9 cellular contexts compared by ENCODE assay signal in the genomic region with DNA sequence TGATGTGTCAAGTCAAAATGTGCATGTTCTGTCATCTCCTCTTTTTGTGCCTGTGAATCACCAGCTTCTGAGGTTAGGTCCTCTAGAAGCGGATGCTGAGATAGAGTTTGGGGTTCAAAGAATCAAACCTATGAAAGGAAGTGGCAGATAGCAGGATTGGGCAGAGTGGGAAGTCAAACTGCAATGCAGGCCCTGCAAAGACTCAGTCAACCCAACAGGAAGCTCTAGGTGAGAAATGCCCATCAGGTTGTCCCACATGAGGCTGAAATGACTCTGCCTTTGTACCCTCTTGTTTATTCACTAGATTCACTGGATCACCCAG. TPM values are rescaled to one million over a fixed set of nuclear protein-coding genes. Genes with fewer than 3 reads are reported as not detected.
DNase-seq lines count a peak whose midpoint lies in the region; ATAC-seq lines count a peak whose summit lies in the region.
"Had no signal": no experiment of that assay in that cellular context is flagged by ENCODE, and none has a peak within 500 bp of the region (broad histone marks: within the 10 kb centered on the region; RNA-seq: fewer than 3 reads in every experiment).

No MANE protein-coding gene starts in this region.

- H3K4me3 ChIP-seq in CD4-positive, alpha-beta memory T cell (ENCODE audit: low read length in 2 of 2): no peak overlapping the region

- H3K27ac Mint-ChIP-seq in CD4-positive, alpha-beta memory T cell: peak overlapping the region; percentile 81 to 94 (median 91)

- H3K4me1 Mint-ChIP-seq in CD4-positive, alpha-beta memory T cell: peaks cover 21 to 37% (median 31%) of the 10 kb centered on the region in 4 donors

- H3K9me3 ChIP-seq in CD4-positive, alpha-beta memory T cell (ENCODE audit: control insufficient read depth in 1 of 2, low read length in 2 of 2): no peaks in the 10 kb centered on the region

- no peaks in the 10 kb centered on the region for H3K9me3 Mint-ChIP-seq in CD4-positive, alpha-beta memory T cell

- POLR2A ChIA-PET in CD4-positive, alpha-beta memory T cell (lab: Charles Lee; ENCODE audit: partially characterized antibody): interaction anchor here (0.5 to 2.6 kb wide), 11 partner anchors 10 to 203 kb away, joined by 3 to 35 read pairs (median 4); a partner anchor contains a TSS

- H3K36me3 Mint-ChIP-seq in CD4-positive, alpha-beta memory T cell: no peaks in the 10 kb centered on the region

- no peaks in the 10 kb centered on the region for H3K27me3 ChIP-seq in CD4-positive, alpha-beta memory T cell (ENCODE audit: insufficient read depth, low read length)

- no peaks in the 10 kb centered on the region for H3K27me3 Mint-ChIP-seq in CD4-positive, alpha-beta memory T cell

- peak overlapping the region; percentile 42 for H3K27ac ChIP-seq in CD4-positive, alpha-beta memory T cell (ENCODE audit: low read depth, low read length)

- H3K4me3 Mint-ChIP-seq in CD4-positive, alpha-beta memory T cell: peak overlapping the region in 7 of 8 donors; percentile 0 to 65 (median 44)

- CTCF ChIA-PET in CD4-positive, alpha-beta memory T cell (lab: Charles Lee; ENCODE audit: partially characterized antibody): interaction anchor here (0.7 to 2.0 kb wide), 5 partner anchors 9 to 195 kb away, joined by 3 to 7 read pairs (median 4); no protein-coding TSS in a partner anchor

- ATAC-seq in HG03139 (IDR thresholded peaks at IDR 0.05; ENCODE audit: unreplicated experiment) (peak; percentile 57), left colon (peak; percentile 21), HG02759 (IDR thresholded peaks at IDR 0.05; ENCODE audit: unreplicated experiment) (no peak)

- DNase-seq in CD4-positive, alpha-beta memory T cell: peak; percentile 56 to 80 (median 64)
- peak; percentile 1 to 6 for DNase-seq in activated CD8-positive, alpha-beta memory T cell treated with anti-CD3 and anti-CD28 coated beads for 1 hour (ENCODE audit: extremely low read depth in 1 of 2, low read depth in 1 of 2)
- DNase-seq in left colon (no peak), putamen (ENCODE audit: low spot score) (no peak), G401 (ENCODE audit: low spot score) (no peak), NCI-H748 (lab: John Stamatoyannopoulos, UW; ENCODE audit: unreplicated experiment) (no peak)
- DNase-seq: midbrain had no signal

- intact Hi-C loops in CD4-positive, alpha-beta memory T cell (cut with micrococcal nuclease): loop anchor here (1.0 to 2.0 kb wide), 3 partner anchors 37 to 204 kb away; a partner anchor contains a TSS
- intact Hi-C loops in left colon (cut with DNase I, micrococcal nuclease): no loop called here

- no peaks in the 10 kb centered on the region for H3K36me3 ChIP-seq in CD4-positive, alpha-beta memory T cell (ENCODE audit: insufficient read depth, low read length)

- peaks cover 34% of the 10 kb centered on the region for H3K4me1 ChIP-seq in CD4-positive, alpha-beta memory T cell (ENCODE audit: insufficient read depth, low read length)

- in situ Hi-C loops in G401 (cut with HindIII; ENCODE audit: low sequenced_read_pairs): no loop called here

RNA-seq across cellular contexts. Expression of a gene that starts 4.5 kb away (rescaled TPM):
- total RNA-seq in CD4-positive, alpha-beta memory T cell: 10 to 100 TPM; 25.8 to 26.6 TPM
- polyA plus RNA-seq in CD4-positive, alpha-beta memory T cell: 10 to 100 TPM; 19.0 to 26.7 TPM
- total RNA-seq in left colon: 10 to 100 TPM; 52.4 to 67.9 TPM
- 12.1 and 22.2 TPM in 2 replicates for total RNA-seq in G401 (2014; rRNA removed; shearing (Covaris generic))

RNA-seq across cellular contexts. Expression of a gene that starts 54.1 kb away (rescaled TPM):
- 10 to 100 TPM; 86.0 to 93.8 TPM for total RNA-seq in CD4-positive, alpha-beta memory T cell
- 10 to 100 TPM; 10.3 to 35.8 TPM for polyA plus RNA-seq in CD4-positive, alpha-beta memory T cell
- 10 to 100 TPM; 36.6 to 49.4 TPM for total RNA-seq in left colon
- total RNA-seq in G401 (2014; rRNA removed; shearing (Covaris generic)): 11.8 and 13.7 TPM in 2 replicates

RNA-seq across cellular contexts. Expression of a gene that starts 59.0 kb away (rescaled TPM):
- 10 to 100 TPM; 33.4 to 35.5 TPM for total RNA-seq in CD4-positive, alpha-beta memory T cell
- polyA plus RNA-seq in CD4-positive, alpha-beta memory T cell: 10 to 100 TPM in 1 of 2 donors, 1 to 10 TPM in 1; 9.5 to 15.3 TPM
- 10 to 100 TPM; 19.0 to 21.2 TPM for total RNA-seq in left colon
- total RNA-seq in G401 (2014; rRNA removed; shearing (Covaris generic)): 9.4 and 11.0 TPM in 2 replicates

Comparison
In these comparisons a context has a peak if more than half of its experiments do, and no peak if none do; other contexts are left out.
1. DNase-seq: peak in CD4-positive, alpha-beta memory T cell (5 of 5) and activated CD8-positive, alpha-beta memory T cell treated with anti-CD3 and anti-CD28 coated beads for 1 hour (2 of 2); none in left colon (0 of 2), putamen (single experiment), G401 (single experiment) and NCI-H748 (single experiment).